Comparison of ENCODE assay signal across 2 cellular contexts in the genomic region with DNA sequence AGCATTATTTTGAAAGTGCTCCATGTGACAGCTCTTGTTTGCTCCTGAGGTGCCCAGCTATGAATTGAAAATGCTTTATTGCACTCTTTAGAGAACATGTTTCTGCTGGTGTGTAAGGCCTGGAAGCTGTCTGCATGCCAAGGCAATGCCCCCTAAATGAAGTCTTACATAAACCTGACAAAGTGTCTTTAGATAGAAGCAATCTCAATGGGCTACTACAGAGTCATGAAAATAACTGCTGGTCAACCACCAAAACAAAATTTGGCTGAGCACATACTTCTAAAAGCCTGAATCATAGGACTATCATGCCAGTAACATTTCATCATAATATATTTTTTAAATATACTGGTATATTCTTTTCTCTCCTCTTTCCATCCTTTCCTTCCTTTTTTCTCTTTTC.
TF ChIP-seq lines count a peak whose summit lies in the region.

No MANE protein-coding gene starts in this region.

TF ChIP-seq in A549, 52 proteins besides CTCF, POLR2A, EP300 and RAD21:
- TF ChIP-seq CBX8 (IDR thresholded peaks at IDR 0.05) (no peak), ZNF302 (CRISPR knock-in tag; IDR thresholded peaks at IDR 0.05) (no peak), POLR2AphosphoS2 (conservative IDR thresholded peaks at IDR 0.05; ENCODE audit: low read length) (no peak), EHMT2 (IDR thresholded peaks at IDR 0.05; ENCODE audit: low read depth) (no peak), HOXA7 (CRISPR knock-in tag; IDR thresholded peaks at IDR 0.05) (no peak), RCOR1 (IDR thresholded peaks at IDR 0.05; ENCODE audit: low read depth, low read length) (no peak)
- TF ChIP-seq, protein P1, sequence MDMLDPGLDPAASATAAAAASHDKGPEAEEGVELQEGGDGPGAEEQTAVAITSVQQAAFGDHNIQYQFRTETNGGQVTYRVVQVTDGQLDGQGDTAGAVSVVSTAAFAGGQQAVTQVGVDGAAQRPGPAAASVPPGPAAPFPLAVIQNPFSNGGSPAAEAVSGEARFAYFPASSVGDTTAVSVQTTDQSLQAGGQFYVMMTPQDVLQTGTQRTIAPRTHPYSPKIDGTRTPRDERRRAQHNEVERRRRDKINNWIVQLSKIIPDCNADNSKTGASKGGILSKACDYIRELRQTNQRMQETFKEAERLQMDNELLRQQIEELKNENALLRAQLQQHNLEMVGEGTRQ (IDR thresholded peaks at IDR 0.05), result no peak

TF ChIP-seq in HepG2, 621 proteins besides CTCF, POLR2A, EP300 and RAD21:
- TF ChIP-seq ZMAT3 (CRISPR knock-in tag; conservative IDR thresholded peaks at IDR 0.05), result no peak
- TF ChIP-seq ZNF230 (CRISPR knock-in tag; IDR thresholded peaks at IDR 0.05), result no peak
- TF ChIP-seq SP1 (IDR thresholded peaks at IDR 0.05), result no peak
- TF ChIP-seq SP1 (CRISPR knock-in tag; IDR thresholded peaks at IDR 0.05), result no peak
- no peak for TF ChIP-seq HNRNPLL (IDR thresholded peaks at IDR 0.05; ENCODE audit: low read depth, low read length, poor library complexity, severe bottlenecking)
- TF ChIP-seq PTBP1 (IDR thresholded peaks at IDR 0.05; ENCODE audit: low read depth, low read length, poor library complexity, severe bottlenecking), result no peak
- no peak for TF ChIP-seq TGIF2 (CRISPR knock-in tag; IDR thresholded peaks at IDR 0.05)
- TF ChIP-seq, protein P2, sequence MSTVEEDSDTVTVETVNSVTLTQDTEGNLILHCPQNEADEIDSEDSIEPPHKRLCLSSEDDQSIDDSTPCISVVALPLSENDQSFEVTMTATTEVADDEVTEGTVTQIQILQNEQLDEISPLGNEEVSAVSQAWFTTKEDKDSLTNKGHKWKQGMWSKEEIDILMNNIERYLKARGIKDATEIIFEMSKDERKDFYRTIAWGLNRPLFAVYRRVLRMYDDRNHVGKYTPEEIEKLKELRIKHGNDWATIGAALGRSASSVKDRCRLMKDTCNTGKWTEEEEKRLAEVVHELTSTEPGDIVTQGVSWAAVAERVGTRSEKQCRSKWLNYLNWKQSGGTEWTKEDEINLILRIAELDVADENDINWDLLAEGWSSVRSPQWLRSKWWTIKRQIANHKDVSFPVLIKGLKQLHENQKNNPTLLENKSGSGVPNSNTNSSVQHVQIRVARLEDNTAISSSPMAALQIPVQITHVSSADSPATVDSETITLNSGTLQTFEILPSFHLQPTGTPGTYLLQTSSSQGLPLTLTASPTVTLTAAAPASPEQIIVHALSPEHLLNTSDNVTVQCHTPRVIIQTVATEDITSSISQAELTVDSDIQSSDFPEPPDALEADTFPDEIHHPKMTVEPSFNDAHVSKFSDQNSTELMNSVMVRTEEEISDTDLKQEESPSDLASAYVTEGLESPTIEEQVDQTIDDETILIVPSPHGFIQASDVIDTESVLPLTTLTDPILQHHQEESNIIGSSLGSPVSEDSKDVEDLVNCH (CRISPR knock-in tag; IDR thresholded peaks at IDR 0.05), result no peak
- no peak for TF ChIP-seq ZNF589 (CRISPR knock-in tag; conservative IDR thresholded peaks at IDR 0.05)
- no peak for TF ChIP-seq REXO4 (CRISPR knock-in tag; IDR thresholded peaks at IDR 0.05; ENCODE audit: borderline replicate concordance)
- no peak for TF ChIP-seq ATM (IDR thresholded peaks at IDR 0.05; ENCODE audit: borderline replicate concordance)
- TF ChIP-seq ZBTB1 (CRISPR knock-in tag; IDR thresholded peaks at IDR 0.05; ENCODE audit: borderline replicate concordance), result no peak
- TF ChIP-seq, protein P3, sequence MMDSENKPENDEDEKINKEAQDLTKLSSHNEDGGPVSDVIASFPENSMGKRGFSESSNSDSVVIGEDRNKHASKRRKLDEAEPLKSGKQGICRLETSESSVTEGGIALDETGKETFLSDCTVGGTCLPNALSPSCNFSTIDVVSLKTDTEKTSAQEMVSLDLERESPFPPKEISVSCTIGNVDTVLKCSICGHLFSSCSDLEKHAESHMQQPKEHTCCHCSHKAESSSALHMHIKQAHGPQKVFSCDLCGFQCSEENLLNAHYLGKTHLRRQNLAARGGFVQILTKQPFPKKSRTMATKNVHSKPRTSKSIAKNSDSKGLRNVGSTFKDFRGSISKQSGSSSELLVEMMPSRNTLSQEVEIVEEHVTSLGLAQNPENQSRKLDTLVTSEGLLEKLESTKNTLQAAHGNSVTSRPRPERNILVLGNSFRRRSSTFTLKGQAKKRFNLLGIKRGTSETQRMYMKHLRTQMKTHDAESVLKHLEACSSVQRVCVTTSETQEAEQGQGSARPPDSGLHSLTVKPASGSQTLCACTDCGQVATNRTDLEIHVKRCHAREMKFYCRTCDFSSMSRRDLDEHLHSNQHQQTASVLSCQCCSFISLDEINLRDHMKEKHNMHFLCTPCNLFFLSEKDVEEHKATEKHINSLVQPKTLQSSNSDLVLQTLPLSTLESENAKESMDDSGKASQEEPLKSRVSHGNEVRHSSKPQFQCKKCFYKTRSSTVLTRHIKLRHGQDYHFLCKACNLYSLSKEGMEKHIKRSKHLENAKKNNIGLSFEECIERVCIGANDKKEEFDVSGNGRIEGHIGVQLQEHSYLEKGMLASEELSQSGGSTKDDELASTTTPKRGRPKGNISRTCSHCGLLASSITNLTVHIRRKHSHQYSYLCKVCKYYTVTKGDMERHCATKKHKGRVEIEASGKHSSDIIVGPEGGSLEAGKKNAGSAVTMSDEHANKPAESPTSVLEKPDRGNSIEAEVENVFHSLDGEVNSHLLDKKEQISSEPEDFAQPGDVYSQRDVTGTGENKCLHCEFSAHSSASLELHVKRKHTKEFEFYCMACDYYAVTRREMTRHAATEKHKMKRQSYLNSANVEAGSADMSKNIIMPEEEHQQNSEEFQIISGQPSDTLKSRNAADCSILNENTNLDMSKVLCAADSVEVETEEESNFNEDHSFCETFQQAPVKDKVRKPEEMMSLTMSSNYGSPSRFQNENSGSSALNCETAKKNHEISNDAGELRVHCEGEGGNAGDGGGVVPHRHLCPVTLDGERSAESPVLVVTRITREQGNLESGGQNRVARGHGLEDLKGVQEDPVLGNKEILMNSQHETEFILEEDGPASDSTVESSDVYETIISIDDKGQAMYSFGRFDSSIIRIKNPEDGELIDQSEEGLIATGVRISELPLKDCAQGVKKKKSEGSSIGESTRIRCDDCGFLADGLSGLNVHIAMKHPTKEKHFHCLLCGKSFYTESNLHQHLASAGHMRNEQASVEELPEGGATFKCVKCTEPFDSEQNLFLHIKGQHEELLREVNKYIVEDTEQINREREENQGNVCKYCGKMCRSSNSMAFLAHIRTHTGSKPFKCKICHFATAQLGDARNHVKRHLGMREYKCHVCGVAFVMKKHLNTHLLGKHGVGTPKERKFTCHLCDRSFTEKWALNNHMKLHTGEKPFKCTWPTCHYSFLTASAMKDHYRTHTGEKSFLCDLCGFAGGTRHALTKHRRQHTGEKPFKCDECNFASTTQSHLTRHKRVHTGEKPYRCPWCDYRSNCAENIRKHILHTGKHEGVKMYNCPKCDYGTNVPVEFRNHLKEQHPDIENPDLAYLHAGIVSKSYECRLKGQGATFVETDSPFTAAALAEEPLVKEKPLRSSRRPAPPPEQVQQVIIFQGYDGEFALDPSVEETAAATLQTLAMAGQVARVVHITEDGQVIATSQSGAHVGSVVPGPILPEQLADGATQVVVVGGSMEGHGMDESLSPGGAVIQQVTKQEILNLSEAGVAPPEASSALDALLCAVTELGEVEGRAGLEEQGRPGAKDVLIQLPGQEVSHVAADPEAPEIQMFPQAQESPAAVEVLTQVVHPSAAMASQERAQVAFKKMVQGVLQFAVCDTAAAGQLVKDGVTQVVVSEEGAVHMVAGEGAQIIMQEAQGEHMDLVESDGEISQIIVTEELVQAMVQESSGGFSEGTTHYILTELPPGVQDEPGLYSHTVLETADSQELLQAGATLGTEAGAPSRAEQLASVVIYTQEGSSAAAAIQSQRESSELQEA (CRISPR knock-in tag; IDR thresholded peaks at IDR 0.05; ENCODE audit: not compliant biosample characterization), result no peak
- TF ChIP-seq ARNTL (CRISPR knock-in tag; IDR thresholded peaks at IDR 0.05), result no peak
TF ChIP-seq in HepG2: peak in this region for 0.
